2 cellular contexts compared by ENCODE assay signal in genomic region chr4:102675142-102675541, GRCh38.
TF ChIP-seq lines count a peak whose summit lies in the region.

No MANE protein-coding gene starts in this region.

TF ChIP-seq in SK-N-SH, 30 proteins besides CTCF, POLR2A, EP300 and RAD21 (continued from another document):
- no peak for TF ChIP-seq REST (IDR thresholded peaks at IDR 0.05; ENCODE audit: low read depth, low read length)

TF ChIP-seq in neural cell, 6 proteins besides CTCF, POLR2A, EP300 and RAD21 (continued from another document):
- TF ChIP-seq MXI1 (conservative IDR thresholded peaks at IDR 0.05; ENCODE audit: poor library complexity, severe bottlenecking) (no peak), POLR2AphosphoS5 (IDR thresholded peaks at IDR 0.05) (no peak)
TF ChIP-seq in neural cell: peak in this region for 0.
